ENCODE assay signal across 36 cellular contexts in the genomic region with DNA sequence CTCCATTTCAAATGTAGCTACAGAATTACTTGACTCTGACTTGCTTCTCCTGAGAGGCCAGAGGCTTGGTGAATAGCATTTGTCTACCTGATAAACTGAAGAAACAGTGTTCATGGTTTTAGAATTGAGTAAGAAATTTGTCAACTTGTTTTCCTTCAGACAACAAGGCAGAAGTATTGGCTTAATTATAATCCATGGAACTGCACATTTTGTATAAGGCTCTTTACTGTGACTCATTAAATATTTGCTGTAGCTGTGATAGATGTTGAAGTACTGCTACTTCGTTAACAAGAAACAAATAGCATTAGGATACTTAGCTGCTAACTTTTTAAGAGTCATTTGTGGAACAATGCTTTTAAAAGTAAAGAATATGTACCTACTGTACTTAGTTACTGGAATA. TPM values are rescaled to one million over a fixed set of nuclear protein-coding genes. Genes with fewer than 3 reads are reported as not detected.
"Had no signal": no experiment of that assay in that cellular context is flagged by ENCODE, and none has a peak within 500 bp of the region (broad histone marks: within the 10 kb centered on the region; RNA-seq: fewer than 3 reads in every experiment).

No MANE protein-coding gene starts in this region.

- H3K9me3 Mint-ChIP-seq: activated B cell treated with CpG ODN at 0.5 μM for 24 hours; activated CD8-positive, alpha-beta T cell treated with anti-CD3 and anti-CD28 coated beads for 36 hours; activated T-cell treated with anti-CD3 and anti-CD28 coated beads, Interleukin-2, amount 50 U/mL, for 4 hours; brain; endodermal cell had no signal

- H3K4me3 ChIP-seq: breast epithelium, cardiac muscle cell, coronary artery, esophagus muscularis mucosa, gastrocnemius medialis, heart left ventricle had no signal

- H3K27me3 ChIP-seq: esophagus muscularis mucosa, gastrocnemius medialis had no signal

- H3K27ac ChIP-seq: breast epithelium, cardiac muscle cell, coronary artery, esophagus muscularis mucosa, foreskin keratinocyte, heart left ventricle, WERI-Rb-1 had no signal

- H3K4me1 Mint-ChIP-seq: activated B cell treated with CpG ODN at 0.5 μM for 24 hours; activated T-helper 17 cell treated with anti-CD3 and anti-CD28 coated beads, Interleukin-2, amount 50 U/mL, for 72 hours had no signal

- ATAC-seq: activated CD4-positive, CD25-positive, alpha-beta regulatory T cell treated with anti-CD3 and anti-CD28 coated beads, Interleukin-2, amount 50 U/mL, for 24 hours; activated CD8-positive, alpha-beta T cell treated with anti-CD3 and anti-CD28 coated beads for 36 hours; activated T-cell treated with anti-CD3 and anti-CD28 coated beads, Interleukin-2, amount 50 U/mL, for 4 hours; activated T-helper 17 cell treated with anti-CD3 and anti-CD28 coated beads, Interleukin-2, amount 50 U/mL, for 72 hours; foreskin keratinocyte; gastrocnemius medialis; heart left ventricle; T-helper 17 cell had no signal

- H3K27ac Mint-ChIP-seq: activated B cell treated with CpG ODN at 0.5 μM for 24 hours; activated CD8-positive, alpha-beta T cell treated with anti-CD3 and anti-CD28 coated beads for 36 hours; activated naive CD8-positive, alpha-beta T cell; activated T-helper 17 cell treated with anti-CD3 and anti-CD28 coated beads, Interleukin-2, amount 50 U/mL, for 72 hours; dendritic cell treated with granulocyte-macrophage colony-stimulating factor and Interleukin-4, amounts not matched to agents 40 ng/mL and 50 ng/mL, for 4 days; endodermal cell; T-helper 17 cell; T-helper 2 cell treated with Interferon-gamma antibody and Interleukin-4, amounts not matched to agents 5 μg/mL and 100 μg/mL, for 36 hours had no signal

- H3K4me1 ChIP-seq: breast epithelium, foreskin keratinocyte, gastrocnemius medialis had no signal

- H3K36me3 ChIP-seq: breast epithelium, cardiac muscle cell, esophagus muscularis mucosa, gastrocnemius medialis, heart left ventricle, WERI-Rb-1 had no signal

- H3K36me3 Mint-ChIP-seq: activated naive CD8-positive, alpha-beta T cell; brain had no signal

- H3K4me3 Mint-ChIP-seq: activated B cell treated with CpG ODN at 0.5 μM for 24 hours; activated CD8-positive, alpha-beta T cell treated with anti-CD3 and anti-CD28 coated beads for 36 hours; activated naive CD8-positive, alpha-beta T cell; activated T-cell treated with anti-CD3 and anti-CD28 coated beads, Interleukin-2, amount 50 U/mL, for 4 hours; activated T-helper 17 cell treated with anti-CD3 and anti-CD28 coated beads, Interleukin-2, amount 50 U/mL, for 72 hours; dendritic cell treated with granulocyte-macrophage colony-stimulating factor and Interleukin-4, amounts not matched to agents 40 ng/mL and 50 ng/mL, for 4 days; endodermal cell; T-helper 17 cell; T-helper 2 cell treated with Interferon-gamma antibody and Interleukin-4, amounts not matched to agents 5 μg/mL and 100 μg/mL, for 36 hours had no signal

- H3K9me3 ChIP-seq: breast epithelium, esophagus muscularis mucosa, gastrocnemius medialis, heart left ventricle had no signal

- DNase-seq: activated B cell treated with CpG ODN at 0.5 μM for 24 hours; activated CD4-positive, alpha-beta T cell treated with anti-CD3 and anti-CD28 coated beads for 48 hours; activated CD4-positive, alpha-beta T cell treated with anti-CD3 and anti-CD28 coated beads, Interleukin-2, amount 50 U/mL, for 1 hour; activated CD4-positive, alpha-beta T cell treated with anti-CD3 and anti-CD28 coated beads, Interleukin-2, amount 50 U/mL, for 48 hours; activated CD8-positive, alpha-beta memory T cell treated with anti-CD3 and anti-CD28 coated beads for 24 hours; activated CD8-positive, alpha-beta T cell treated with anti-CD3 and anti-CD28 coated beads for 36 hours; activated effector memory CD4-positive, alpha-beta T cell treated with Interleukin-2 at 50 U/mL for 16 hours; activated gamma-delta T cell treated with Interleukin-2 at 50 U/mL for 16 hours; activated naive CD4-positive, alpha-beta T cell treated with anti-CD3 and anti-CD28 coated beads, Interleukin-2, amount 50 U/mL, for 16 hours; activated naive CD4-positive, alpha-beta T cell treated with Interleukin-2 at 50 U/mL for 16 hours; activated T-cell treated with anti-CD3 and anti-CD28 coated beads, Interleukin-2, amount 50 U/mL, for 4 hours; amniotic stem cell; anterior cingulate cortex; central memory CD4-positive, alpha-beta T cell; dorsolateral prefrontal cortex; effector memory CD4-positive, alpha-beta T cell; endodermal cell; foreskin keratinocyte; gastrocnemius medialis; glutamatergic neuron; heart left ventricle; T-helper 1 cell; T-helper 17 cell; T1000; WERI-Rb-1 had no signal

RNA-seq across cellular contexts. Expression of a gene that starts 4.6 kb away (rescaled TPM):
- total RNA-seq: activated B cell treated with CpG ODN at 0.5 μM for 24 hours; activated CD8-positive, alpha-beta T cell treated with anti-CD3 and anti-CD28 coated beads for 36 hours; activated T-cell treated with anti-CD3 and anti-CD28 coated beads, Interleukin-2, amount 50 U/mL, for 4 hours; activated T-helper 17 cell treated with anti-CD3 and anti-CD28 coated beads, Interleukin-2, amount 50 U/mL, for 72 hours; foreskin keratinocyte; T-helper 17 cell had no signal
- polyA plus RNA-seq: adipose tissue, cardiac muscle cell, foreskin keratinocyte, heart left ventricle had no signal
